ENCODE assay signal across 9 cellular contexts in genomic region chr16:22207715-22208360, GRCh38. TPM values are rescaled to one million over a fixed set of nuclear protein-coding genes. Genes with fewer than 3 reads are reported as not detected.
A peak's percentile ranks its signal among the peaks of the same experiment; 100 is the strongest.
DNase-seq lines count a peak whose midpoint lies in the region; ATAC-seq and TF ChIP-seq lines count a peak whose summit lies in the region.
"Had no signal": no experiment of that assay in that cellular context is flagged by ENCODE, and none has a peak within 500 bp of the region (broad histone marks: within the 10 kb centered on the region; RNA-seq: fewer than 3 reads in every experiment).

No MANE protein-coding gene starts in this region.

- peak overlapping the region in 6 of 8 donors; percentile 71 to 91 (median 75) for H3K27ac Mint-ChIP-seq in CD8-positive, alpha-beta memory T cell
- no peak overlapping the region for H3K27ac Mint-ChIP-seq in endodermal cell

- peaks cover 4% of the 10 kb centered on the region; the same call in 1 of the 2 replicates for H3F3A ChIP-seq in OCI-LY1 (ENCODE audit: insufficient read depth, low read length)

- peak overlapping the region; percentile 86 to 97 (median 94) for H3K4me3 Mint-ChIP-seq in CD8-positive, alpha-beta memory T cell
- H3K4me3 Mint-ChIP-seq in endodermal cell: peak overlapping the region; percentile 77

- no peak for TF ChIP-seq EP300 in ovary (IDR thresholded peaks at IDR 0.05)

- H3K9me3 Mint-ChIP-seq in CD8-positive, alpha-beta memory T cell: no peaks in the 10 kb centered on the region
- peaks cover 9% of the 10 kb centered on the region for H3K9me3 Mint-ChIP-seq in endodermal cell

- H3K79me2 ChIP-seq in OCI-LY1 (ENCODE audit: insufficient read depth, low read length): peaks cover 24% of the 10 kb centered on the region

- H3K9me2 ChIP-seq in OCI-LY1 (ENCODE audit: low read depth, low read length): no peaks in the 10 kb centered on the region

- TF ChIP-seq POLR2A in ovary (IDR thresholded peaks at IDR 0.05) (no peak), thyroid gland (IDR thresholded peaks at IDR 0.05) (no peak)

- H3K9ac ChIP-seq in OCI-LY1 (ENCODE audit: low read length) (peak overlapping the region; percentile 74), endodermal cell (ENCODE audit: extremely low read depth, low read length, poor library complexity, severe bottlenecking) (no peak overlapping the region)

- no peaks in the 10 kb centered on the region for H3K36me3 ChIP-seq in CD8-positive, alpha-beta memory T cell (ENCODE audit: insufficient read depth, low read length)
- H3K36me3 ChIP-seq in OCI-LY1 (ENCODE audit: insufficient read depth, low read length): peaks cover 17% of the 10 kb centered on the region
- no peaks in the 10 kb centered on the region for H3K36me3 ChIP-seq in endodermal cell (ENCODE audit: control insufficient read depth, insufficient read depth, low read length)
- no peaks in the 10 kb centered on the region for H3K36me3 ChIP-seq in ovary
- no peaks in the 10 kb centered on the region for H3K36me3 ChIP-seq in thyroid gland

- H2AFZ ChIP-seq in OCI-LY1 (ENCODE audit: low read length): no peak overlapping the region

- WGBS in endodermal cell (ENCODE audit: insufficient coverage in 1 of 2, insufficient read length in 1 of 2), 2 experiments: 88 to 92% methylated on average over 7 to 10 of the region's 10 CpGs
- WGBS in ovary, 3 donors: 39 to 45% (median 43%) methylated on average over 10 of the region's 10 CpGs
- 53 to 66% methylated on average over 10 of the region's 10 CpGs for WGBS in thyroid gland, 2 donors

- H3K4me3 ChIP-seq in CD8-positive, alpha-beta memory T cell (ENCODE audit: low read length): peak overlapping the region; percentile 65
- H3K4me3 ChIP-seq in OCI-LY1 (ENCODE audit: low read depth, low read length, poor library complexity, severe bottlenecking): peak overlapping the region; percentile 74
- peak overlapping the region; percentile 92 for H3K4me3 ChIP-seq in endodermal cell (ENCODE audit: low read length)
- peak overlapping the region; percentile 93 for H3K4me3 ChIP-seq in ovary
- H3K4me3 ChIP-seq in thyroid gland (replicated peaks in 1 of 3): peak overlapping the region in 1 of 3 donors; percentile 81

- H3K4me2 ChIP-seq in OCI-LY1 (ENCODE audit: low read length): peak overlapping the region; percentile 72

- POLR2A ChIA-PET in CD8-positive, alpha-beta memory T cell (lab: Charles Lee): interaction anchor here (0.5 to 2.0 kb wide), 3 partner anchors 11 to 18 kb away, joined by 3 to 16 read pairs (median 3); no protein-coding TSS in a partner anchor

- no peaks in the 10 kb centered on the region for H3K9me3 ChIP-seq in CD8-positive, alpha-beta memory T cell (ENCODE audit: low read length)
- H3K9me3 ChIP-seq in OCI-LY1 (ENCODE audit: low read length) (peaks cover 4% of the 10 kb centered on the region), endodermal cell (ENCODE audit: control insufficient read depth, low read length) (no peaks in the 10 kb centered on the region), ovary (no peaks in the 10 kb centered on the region), thyroid gland (no peaks in the 10 kb centered on the region)

- peaks cover 0 to 13% (median 0%) of the 10 kb centered on the region in 3 donors for H3K36me3 Mint-ChIP-seq in CD8-positive, alpha-beta memory T cell
- H3K36me3 Mint-ChIP-seq in endodermal cell (ENCODE audit: low read depth): peaks cover 5% of the 10 kb centered on the region

- intact Hi-C loops in ovary (cut with DNase I): loop anchor here in 2 of 4 donors (2.0 to 5.0 kb wide), 2 partner anchors 89 kb away; partner anchors contain the start of gene POLR3E (in 2 of the 2)
- intact Hi-C loops in thyroid gland (cut with DNase I): loop anchor here (5.0 kb wide), 1 partner anchor 89 kb away; the partner anchor contains the start of gene POLR3E

- H3K4me1 Mint-ChIP-seq in CD8-positive, alpha-beta memory T cell: peaks cover 24 to 40% (median 32%) of the 10 kb centered on the region in 3 donors
- H3K4me1 Mint-ChIP-seq in endodermal cell: no peaks in the 10 kb centered on the region

- DNase-seq in CD8-positive, alpha-beta memory T cell: no peak
- DNase-seq in endodermal cell (no peak), ovary (no peak), putamen (ENCODE audit: low spot score) (no peak), thyroid gland (no peak)
- DNase-seq: NCI-H1417 treated with DMSO at 0.1 percent for 48 hours had no signal

- peak overlapping the region; percentile 44 for H3K27ac ChIP-seq in CD8-positive, alpha-beta memory T cell (ENCODE audit: low read depth, low read length)
- peak overlapping the region; percentile 85 for H3K27ac ChIP-seq in OCI-LY1 (ENCODE audit: low read depth, low read length, poor library complexity, severe bottlenecking)
- H3K27ac ChIP-seq in endodermal cell (ENCODE audit: low read depth, low read length): no peak overlapping the region
- no peak overlapping the region for H3K27ac ChIP-seq in ovary
- H3K27ac ChIP-seq in thyroid gland: peak overlapping the region in 1 of 3 donors; percentile 64

- H4K20me1 ChIP-seq in OCI-LY1 (ENCODE audit: insufficient read depth, low read length): no peaks in the 10 kb centered on the region

- peaks cover 19% of the 10 kb centered on the region for H3K4me1 ChIP-seq in CD8-positive, alpha-beta memory T cell (ENCODE audit: insufficient read depth, low read length)
- H3K4me1 ChIP-seq in OCI-LY1 (ENCODE audit: insufficient read depth, low read length, severe bottlenecking) (peaks cover 41% of the 10 kb centered on the region), endodermal cell (ENCODE audit: control insufficient read depth, insufficient read depth, low read length) (no peaks in the 10 kb centered on the region), ovary (ENCODE audit: insufficient read depth) (peaks cover 10% of the 10 kb centered on the region), thyroid gland (peaks cover 11 to 46% of the 10 kb centered on the region in 2 donors)

- ATAC-seq in HG03571 (IDR thresholded peaks at IDR 0.05; ENCODE audit: unreplicated experiment): no peak
- no peak for ATAC-seq in HG03469 (IDR thresholded peaks at IDR 0.05; ENCODE audit: unreplicated experiment)

- H3K27me3 Mint-ChIP-seq in CD8-positive, alpha-beta memory T cell: no peaks in the 10 kb centered on the region
- H3K27me3 Mint-ChIP-seq in endodermal cell (ENCODE audit: insufficient read depth): peaks cover 12% of the 10 kb centered on the region

- no peak for TF ChIP-seq CTCF in OCI-LY1 (IDR thresholded peaks at IDR 0.05; ENCODE audit: low read length)
- no peak for TF ChIP-seq CTCF in endodermal cell (conservative IDR thresholded peaks at IDR 0.05)
- no peak for TF ChIP-seq CTCF in ovary (IDR thresholded peaks at IDR 0.05)
- no peak for TF ChIP-seq CTCF in thyroid gland (IDR thresholded peaks at IDR 0.05)

- CTCF ChIA-PET in CD8-positive, alpha-beta memory T cell (lab: Charles Lee): interaction anchor here (0.8 to 5.4 kb wide), 6 partner anchors 11 to 209 kb away, joined by 3 to 26 read pairs (median 5); partner anchors contain the start of gene POLR3E

- no peaks in the 10 kb centered on the region for H3K27me3 ChIP-seq in CD8-positive, alpha-beta memory T cell (ENCODE audit: insufficient read depth, low read length, poor library complexity, severe bottlenecking)
- H3K27me3 ChIP-seq in OCI-LY1 (ENCODE audit: insufficient read depth, low read length): no peaks in the 10 kb centered on the region
- H3K27me3 ChIP-seq in endodermal cell (ENCODE audit: control insufficient read depth, insufficient read depth, low read length, poor library complexity, severe bottlenecking): peaks cover 6% of the 10 kb centered on the region
- H3K27me3 ChIP-seq in ovary: no peaks in the 10 kb centered on the region
- no peaks in the 10 kb centered on the region for H3K27me3 ChIP-seq in thyroid gland

RNA-seq across cellular contexts. Expression of gene EEF2K, which starts 1.8 kb away (rescaled TPM):
- 10 to 100 TPM; 27.2 to 28.3 TPM for total RNA-seq in CD8-positive, alpha-beta memory T cell
- polyA plus RNA-seq in CD8-positive, alpha-beta memory T cell: 1.9 TPM
- 10 to 100 TPM in 1 of 2 donors, 1 to 10 TPM in 1; 9.8 to 15.8 TPM for total RNA-seq in endodermal cell
- 6.8 TPM for polyA plus RNA-seq in endodermal cell (2013, experiment 1 of 2)
- polyA plus RNA-seq in endodermal cell (2013, experiment 2 of 2): 7.8 TPM
- total RNA-seq in ovary: 10 to 100 TPM in 6 of 7 donors, 1 to 10 TPM in 1; 8.1 to 37.6 (median 28.0) TPM
- 10 to 100 TPM in 1 of 2 donors, 1 to 10 TPM in 1; 8.4 to 18.8 TPM for polyA plus RNA-seq in ovary
- 10 to 100 TPM; 15.6 to 21.3 (median 19.9) TPM for total RNA-seq in thyroid gland

RNA-seq across cellular contexts. Expression of gene SDR42E2, which starts 45.5 kb away (rescaled TPM):
- under 1 TPM in 1 of 2 experiments, not detected in 1; 0.11 TPM for total RNA-seq in CD8-positive, alpha-beta memory T cell
- polyA plus RNA-seq in CD8-positive, alpha-beta memory T cell: 0.92 TPM
- not detected for total RNA-seq in endodermal cell
- 0.11 TPM for polyA plus RNA-seq in endodermal cell (2013, experiment 1 of 2)
- not detected for polyA plus RNA-seq in endodermal cell (2013, experiment 2 of 2)
- total RNA-seq in ovary: 1 to 10 TPM in 1 of 7 donors, under 1 TPM in 4, not detected in 2; 0.15 to 1.1 (median 0.25) TPM
- polyA plus RNA-seq in ovary: under 1 TPM in 1 of 2 donors, not detected in 1; 0.05 TPM
- total RNA-seq in thyroid gland: not detected

Comparison
In these comparisons a context has a peak if more than half of its experiments do, and no peak if none do; other contexts are left out.
1. H3K27ac ChIP-seq: peak in CD8-positive, alpha-beta memory T cell (single experiment) and OCI-LY1 (single experiment); none in endodermal cell (single experiment) and ovary (0 of 2).